In genomic region chr15:48515497-48515896, GRCh38 we compare ENCODE assay signal across 13 cellular contexts.
A peak's percentile ranks its signal among the peaks of the same experiment; 100 is the strongest.
DNase-seq lines count a peak whose midpoint lies in the region; ATAC-seq and TF ChIP-seq lines count a peak whose summit lies in the region.
"Had no signal": no experiment of that assay in that cellular context is flagged by ENCODE, and none has a peak within 500 bp of the region (broad histone marks: within the 10 kb centered on the region; RNA-seq: fewer than 3 reads in every experiment).

No MANE protein-coding gene starts in this region.

- H3K27ac ChIP-seq in SK-N-SH (ENCODE audit: low read depth in 2 of 2, low read length in 1 of 2) = no peak overlapping the region
- H3K27ac ChIP-seq in A673 (ENCODE audit: low read depth, low read length, poor library complexity, severe bottlenecking) = no peak overlapping the region
- H3K27ac ChIP-seq: A549 had no signal

- H3K27me3 ChIP-seq in SK-N-SH (ENCODE audit: insufficient read depth) (no peaks in the 10 kb centered on the region), A673 (replicated peaks; ENCODE audit: insufficient read depth, low read depth, low read length, poor library complexity) (no peaks in the 10 kb centered on the region)

- H3K9me3 Mint-ChIP-seq in activated naive CD4-positive, alpha-beta T cell treated with anti-CD3 and anti-CD28 coated beads, Interleukin-2, amount 50 U/mL, for 72 hours = no peaks in the 10 kb centered on the region

- H3K4me3 ChIP-seq in SK-N-SH (ENCODE audit: low read depth in 2 of 2, low read length in 1 of 2) (no peak overlapping the region), foreskin fibroblast (ENCODE audit: low read depth in 1 of 2, low read length in 2 of 2) (no peak overlapping the region), A673 (ENCODE audit: low read depth, low read length, poor library complexity, severe bottlenecking) (no peak overlapping the region)
- H3K4me3 ChIP-seq: A549, K562 had no signal

- BruUV-seq in A673 (replicated peaks; lab: Mats Ljungman, UMichigan) = no TSS peak

- no peak for TF ChIP-seq CTCF in SK-N-SH (IDR thresholded peaks at IDR 0.05)
- no peak for TF ChIP-seq CTCF in foreskin fibroblast (IDR thresholded peaks at IDR 0.05; ENCODE audit: low read depth, low read length)
- TF ChIP-seq CTCF in A673 (conservative IDR thresholded peaks at IDR 0.05; ENCODE audit: low read depth, low read length) = no peak

- H3K36me3 ChIP-seq in SK-N-SH (replicated peaks in 1 of 2; ENCODE audit: control insufficient read depth in 1 of 2, insufficient read depth in 2 of 2, low read length in 1 of 2) (peaks cover 95 to 98% of the 10 kb centered on the region in 2 experiments), A673 (ENCODE audit: insufficient read depth, low read length, poor library complexity, severe bottlenecking) (no peaks in the 10 kb centered on the region)

- CTCF ChIA-PET in SK-N-SH (lab: Yijun Ruan, JAX) (interaction anchor here (1.2 to 1.7 kb wide), 2 partner anchors 17 to 158 kb away, joined by 3 to 5 read pairs; no protein-coding TSS in a partner anchor), A673 (lab: Charles Lee) (no interaction called here)

- ATAC-seq in SK-N-SH treated with all-trans-retinoic acid at 6 μM for 48 hours = peak; percentile 74
- ATAC-seq in activated naive CD4-positive, alpha-beta T cell treated with anti-CD3 and anti-CD28 coated beads, Interleukin-2, amount 50 U/mL, for 72 hours = no peak
- ATAC-seq: A549, K562 had no signal

- no peaks in the 10 kb centered on the region for H4K20me1 ChIP-seq in SK-N-SH (ENCODE audit: insufficient read depth)

- H3F3A ChIP-seq in SK-N-SH (replicated peaks; ENCODE audit: insufficient read depth) = peaks cover 49% of the 10 kb centered on the region

- POLR2A ChIA-PET in SK-N-SH (lab: Yijun Ruan, JAX) (interaction anchor here (0.6 kb wide), 1 partner anchor 218 kb away, joined by 3 read pairs; no protein-coding TSS in a partner anchor), A673 (lab: Charles Lee; ENCODE audit: low non-redundant PET) (no interaction called here)

- H3K4me1 ChIP-seq in SK-N-SH (ENCODE audit: control insufficient read depth in 1 of 2, insufficient read depth in 2 of 2, low read depth in 1 of 2, low read length in 1 of 2) (peaks cover 0 to 5% of the 10 kb centered on the region in 2 experiments; a peak in 2 of 4 replicates), A673 (ENCODE audit: insufficient read depth, low read length, poor library complexity, severe bottlenecking) (no peaks in the 10 kb centered on the region)
- H3K4me1 ChIP-seq: A549 had no signal

- H3K9me3 ChIP-seq in SK-N-SH = no peaks in the 10 kb centered on the region
- H3K9me3 ChIP-seq in A673 (ENCODE audit: low read depth, low read length, poor library complexity, severe bottlenecking) = no peaks in the 10 kb centered on the region
- H3K9me3 ChIP-seq: A549 had no signal

- peaks cover 21% of the 10 kb centered on the region; the same call in 1 of the 2 replicates for H3K79me2 ChIP-seq in SK-N-SH (ENCODE audit: insufficient read depth)

- no peak for DNase-seq in SK-N-SH
- peak; percentile 54 to 63 for DNase-seq in foreskin fibroblast
- peak; percentile 37 for DNase-seq in pons (ENCODE audit: low spot score)
- DNase-seq in activated naive CD4-positive, alpha-beta T cell treated with anti-CD3 and anti-CD28 coated beads, Interleukin-2, amount 50 U/mL, for 72 hours (ENCODE audit: low spot score in 2 of 2) = no peak
- DNase-seq in A673 (ENCODE audit: low spot score) = no peak
- no peak for DNase-seq in islet precursor cell
- DNase-seq: DMS79 treated with DMSO at 0.1 percent for 48 hours, NCI-H1105, NCI-H187 treated with DMSO at 0.1 percent for 48 hours, OCI-M1 had no signal

- 58% methylated on average over 2 of the region's 2 CpGs for WGBS in SK-N-SH (ENCODE audit: low lambda C conversion rate)

- no peak overlapping the region for H2AFZ ChIP-seq in SK-N-SH (ENCODE audit: low read depth)

- H3K4me2 ChIP-seq in SK-N-SH = no peak overlapping the region
- H3K4me2 ChIP-seq: A549 had no signal

- TF ChIP-seq RAD21 in SK-N-SH (IDR thresholded peaks at IDR 0.05; ENCODE audit: low read length) = no peak

- intact Hi-C loops in A673 (cut with micrococcal nuclease; ENCODE audit: unreplicated experiment) = no loop called here

- H3K27ac Mint-ChIP-seq in activated naive CD4-positive, alpha-beta T cell treated with anti-CD3 and anti-CD28 coated beads, Interleukin-2, amount 50 U/mL, for 72 hours = no peak overlapping the region

- TF ChIP-seq EP300 in SK-N-SH (IDR thresholded peaks at IDR 0.05; ENCODE audit: borderline replicate concordance in 1 of 2, low read depth in 1 of 2, low read length in 1 of 2) = no peak

- no peaks in the 10 kb centered on the region for H3K9me2 ChIP-seq in SK-N-SH

- no peaks in the 10 kb centered on the region for H3K36me3 Mint-ChIP-seq in activated naive CD4-positive, alpha-beta T cell treated with anti-CD3 and anti-CD28 coated beads, Interleukin-2, amount 50 U/mL, for 72 hours

- no peak overlapping the region for H3K9ac ChIP-seq in SK-N-SH

TF ChIP-seq in SK-N-SH treated with all-trans-retinoic acid at 6 μM for 48 hours, 23 proteins besides CTCF, POLR2A, EP300 and RAD21:
- TF ChIP-seq ZNF565 (CRISPR knock-in tag; conservative IDR thresholded peaks at IDR 0.05; ENCODE audit: low read depth) = no peak

TF ChIP-seq in SK-N-SH, 30 proteins besides CTCF, POLR2A, EP300 and RAD21:
- no peak for TF ChIP-seq GABPA (IDR thresholded peaks at IDR 0.05; ENCODE audit: low read depth)
- TF ChIP-seq FOXM1 (IDR thresholded peaks at IDR 0.05; ENCODE audit: low read depth) = no peak
- TF ChIP-seq PBX3 (IDR thresholded peaks at IDR 0.05) = no peak
- TF ChIP-seq JUND (IDR thresholded peaks at IDR 0.05) = no peak
- no peak for TF ChIP-seq MXI1 (IDR thresholded peaks at IDR 0.05; ENCODE audit: low read depth, low read length)
- TF ChIP-seq POLR2AphosphoS5 (IDR thresholded peaks at IDR 0.05; ENCODE audit: low read depth, low read length) = no peak
- no peak for TF ChIP-seq RFX5 (IDR thresholded peaks at IDR 0.05; ENCODE audit: low read length)
- no peak for TF ChIP-seq CHD2 (IDR thresholded peaks at IDR 0.05; ENCODE audit: low read length, partially characterized antibody)
- TF ChIP-seq SMC3 (IDR thresholded peaks at IDR 0.05; ENCODE audit: low read depth, low read length) = no peak
- TF ChIP-seq MAX (IDR thresholded peaks at IDR 0.05; ENCODE audit: low read depth) = no peak
- no peak for TF ChIP-seq USF1 (IDR thresholded peaks at IDR 0.05; ENCODE audit: borderline replicate concordance, low read depth)
- no peak for TF ChIP-seq IRF3 (IDR thresholded peaks at IDR 0.05; ENCODE audit: low read depth, low read length)
- no peak for TF ChIP-seq TEAD4 (IDR thresholded peaks at IDR 0.05; ENCODE audit: borderline replicate concordance, insufficient read depth)
- TF ChIP-seq EZH2phosphoT487 (IDR thresholded peaks at IDR 0.05; ENCODE audit: borderline replicate concordance, low read depth) = no peak
- TF ChIP-seq RXRA (IDR thresholded peaks at IDR 0.05; ENCODE audit: borderline replicate concordance, low read depth) = no peak
- no peak for TF ChIP-seq MEF2A (IDR thresholded peaks at IDR 0.05; ENCODE audit: borderline replicate concordance, low read depth)
- TF ChIP-seq GATA2 (CRISPR knock-in tag; IDR thresholded peaks at IDR 0.05) = no peak
- no peak for TF ChIP-seq TCF12 (IDR thresholded peaks at IDR 0.05)
- no peak for TF ChIP-seq YY1 (IDR thresholded peaks at IDR 0.05; ENCODE audit: low read depth)

Comparison
In these comparisons a context has a peak if more than half of its experiments do, and no peak if none do; other contexts are left out.
1. DNase-seq: peak in foreskin fibroblast (2 of 2) and pons (single experiment); none in SK-N-SH (single experiment), activated naive CD4-positive, alpha-beta T cell treated with anti-CD3 and anti-CD28 coated beads, Interleukin-2, amount 50 U/mL, for 72 hours (0 of 2), A673 (single experiment) and islet precursor cell (single experiment).